Comparison of ENCODE assay signal across 1 cellular context in genomic region chr5:10538789-10539684, GRCh38.
TF ChIP-seq lines count a peak whose summit lies in the region.

No MANE protein-coding gene starts in this region.

TF ChIP-seq in H1, 55 proteins besides CTCF, POLR2A, EP300 and RAD21 (continued from another document):
- TF ChIP-seq CHD7 (IDR thresholded peaks at IDR 0.05; ENCODE audit: insufficient replicate concordance, low read length) (no peak), POLR2AphosphoS5 (IDR thresholded peaks at IDR 0.05; ENCODE audit: low read depth, low read length) (no peak), BCL11A (IDR thresholded peaks at IDR 0.05; ENCODE audit: low read depth in 2 of 2, low read length in 2 of 2) (no peak), KDM5A (IDR thresholded peaks at IDR 0.05; ENCODE audit: low read length) (no peak), JUN (IDR thresholded peaks at IDR 0.05; ENCODE audit: low read depth, low read length) (no peak), GTF2F1 (IDR thresholded peaks at IDR 0.05; ENCODE audit: borderline replicate concordance, low read depth, low read length) (no peak), FOSL1 (IDR thresholded peaks at IDR 0.05; ENCODE audit: insufficient read depth, low read depth, low read length) (no peak), MAFK (IDR thresholded peaks at IDR 0.05; ENCODE audit: low read depth, low read length) (no peak), CHD2 (IDR thresholded peaks at IDR 0.05; ENCODE audit: low read length) (no peak), TCF12 (IDR thresholded peaks at IDR 0.05; ENCODE audit: low read depth, low read length) (no peak), RFX5 (IDR thresholded peaks at IDR 0.05; ENCODE audit: borderline replicate concordance, low read depth, low read length) (no peak), ATF2 (IDR thresholded peaks at IDR 0.05; ENCODE audit: low read length) (no peak), BRCA1 (IDR thresholded peaks at IDR 0.05; ENCODE audit: low read depth, low read length) (no peak), TBP (IDR thresholded peaks at IDR 0.05; ENCODE audit: low read depth, low read length) (no peak)
